8 cellular contexts compared by ENCODE assay signal in genomic region chr17:83119987-83120864, GRCh38. TPM values are rescaled to one million over a fixed set of nuclear protein-coding genes. Genes with fewer than 3 reads are reported as not detected.
A peak's percentile ranks its signal among the peaks of the same experiment; 100 is the strongest.
DNase-seq lines count a peak whose midpoint lies in the region; ATAC-seq and TF ChIP-seq lines count a peak whose summit lies in the region.

No MANE protein-coding gene starts in this region.

- ATAC-seq in GM21825 (IDR thresholded peaks at IDR 0.05; ENCODE audit: unreplicated experiment) (peak; percentile 54), Panc1 (peak; percentile 49)

- H3K4me3 ChIP-seq in GM12864 (ENCODE audit: low read depth, low read length) (no peak overlapping the region), Panc1 (ENCODE audit: low read depth in 2 of 2, low read length in 2 of 2) (no peak overlapping the region), SJCRH30 (no peak overlapping the region)

- H3K9me3 ChIP-seq in Panc1 (ENCODE audit: control insufficient read depth, insufficient read depth, low read depth, low read length) (no peaks in the 10 kb centered on the region), SJCRH30 (replicated peaks) (no peaks in the 10 kb centered on the region)

- POLR2A ChIA-PET in Panc1 (lab: Charles Lee), result interaction anchor here (0.7 kb wide), 1 partner anchor 18 kb away, joined by 3 read pairs; no protein-coding TSS in a partner anchor

- CTCF ChIA-PET in Panc1 (lab: Charles Lee), result no interaction called here

- BruUV-seq in Panc1 (replicated peaks; lab: Mats Ljungman, UMichigan), result no TSS peak

- intact Hi-C loops in Panc1 (cut with micrococcal nuclease; ENCODE audit: unreplicated experiment), result no loop called here

- H3K27me3 ChIP-seq in Panc1 (ENCODE audit: control insufficient read depth, insufficient read depth, low read length) (peaks cover 3% of the 10 kb centered on the region; the same call in 1 of the 2 replicates), SJCRH30 (0 out of 2 replicates have a peak, but pooled peaks cover 6% of the 10 kb centered on the region)

- in situ Hi-C loops in Panc1 (cut with HindIII; ENCODE audit: low pct_unique_long_range_greater_than_20kb, low sequenced_read_pairs), result no loop called here

- TF ChIP-seq CTCF in GM12864 (IDR thresholded peaks at IDR 0.05; ENCODE audit: low read depth, low read length, missing control alignments) (no peak), Panc1 (IDR thresholded peaks at IDR 0.05) (no peak)

- H3K4me1 ChIP-seq in Panc1 (ENCODE audit: control insufficient read depth, insufficient read depth, low read length), result no peaks in the 10 kb centered on the region
- H3K4me1 ChIP-seq in SJCRH30, result no peaks in the 10 kb centered on the region

- H3K27ac ChIP-seq in Panc1 (ENCODE audit: low read length) (no peak overlapping the region), SJCRH30 (no peak overlapping the region)

- peak; percentile 76 for DNase-seq in GM12864 (ENCODE audit: low read depth)
- no peak for DNase-seq in Panc1 (ENCODE audit: low read depth, low spot score)
- DNase-seq in iPS-NIHi11 (ENCODE audit: low spot score), result peak; percentile 63
- no peak for DNase-seq in COLO668 (lab: John Stamatoyannopoulos, UW; ENCODE audit: unreplicated experiment)
- no peak for DNase-seq in kidney glomerular epithelial cell (lab: John Stamatoyannopoulos, UW)
- no peak for DNase-seq in SJCRH30
- no peak for DNase-seq in activated CD4-positive, CD25-positive, alpha-beta regulatory T cell (lab: John Stamatoyannopoulos, UW)

- H3K36me3 ChIP-seq in Panc1 (ENCODE audit: control insufficient read depth, insufficient read depth, low read length) (no peaks in the 10 kb centered on the region), SJCRH30 (no peaks in the 10 kb centered on the region)

RNA-seq across cellular contexts. Expression of gene METRNL, which starts 40.8 kb away (rescaled TPM):
- 21.0 TPM for total RNA-seq in Panc1 (2021; ENCODE audit: unreplicated experiment)
- polyA plus RNA-seq in Panc1 (2012; ENCODE audit: insufficient read length), result 44.9 TPM
- total RNA-seq in SJCRH30 (2014; rRNA removed; shearing (Covaris generic)), result 46.2 and 49.7 TPM in 2 replicates

Comparison
In these comparisons a context has a peak if more than half of its experiments do, and no peak if none do; other contexts are left out.
1. DNase-seq: peak in GM12864 (single experiment) and iPS-NIHi11 (single experiment); none in Panc1 (single experiment), COLO668 (single experiment), kidney glomerular epithelial cell (single experiment), SJCRH30 (0 of 2) and activated CD4-positive, CD25-positive, alpha-beta regulatory T cell (0 of 4).